1 cellular context compared by ENCODE assay signal in the genomic region with DNA sequence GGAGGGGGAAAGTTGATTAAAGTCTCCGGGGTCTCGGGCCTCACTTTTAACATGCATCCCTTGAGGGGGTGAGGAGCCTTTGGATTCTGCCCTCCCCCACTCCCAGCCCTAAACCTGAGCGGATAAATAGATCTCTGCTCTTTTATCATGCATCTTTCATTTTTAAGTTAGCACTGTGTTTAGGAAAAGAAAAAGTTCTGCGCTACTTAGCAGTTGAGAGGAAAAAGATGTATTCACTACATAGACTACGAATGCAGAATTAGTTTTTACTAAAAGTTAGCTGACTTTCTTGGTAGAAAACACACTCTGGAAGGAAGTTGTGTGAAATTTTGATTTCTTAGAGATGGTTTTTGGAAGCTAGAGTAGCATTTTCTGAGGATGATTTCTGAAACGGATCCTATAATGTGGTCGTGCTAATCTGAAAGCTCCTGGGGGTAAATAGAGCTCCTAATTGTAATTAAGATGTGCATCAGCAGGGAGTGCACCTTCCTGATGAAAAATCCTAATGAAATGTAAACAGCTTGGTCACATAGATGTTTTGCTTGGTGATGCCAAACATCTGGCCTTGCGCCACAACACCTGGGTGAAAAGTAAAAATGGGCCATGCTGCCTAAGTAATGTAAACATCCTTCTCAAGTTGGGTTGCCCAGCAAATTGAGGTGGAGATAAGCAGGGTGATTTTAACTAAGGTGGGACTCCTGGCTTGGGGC.
TF ChIP-seq lines count a peak whose summit lies in the region.

No MANE protein-coding gene starts in this region.

TF ChIP-seq in SK-N-SH, 30 proteins besides CTCF, POLR2A, EP300 and RAD21 (continued from another document):
- TF ChIP-seq REST (IDR thresholded peaks at IDR 0.05; ENCODE audit: low read depth, low read length) (no peak), TAF1 (IDR thresholded peaks at IDR 0.05; ENCODE audit: borderline replicate concordance, low read depth, low read length) (no peak), YY1 (IDR thresholded peaks at IDR 0.05; ENCODE audit: low read depth) (no peak), TEAD4 (IDR thresholded peaks at IDR 0.05; ENCODE audit: borderline replicate concordance, insufficient read depth) (no peak), GATA2 (CRISPR knock-in tag; IDR thresholded peaks at IDR 0.05) (no peak)
